In the genomic region with DNA sequence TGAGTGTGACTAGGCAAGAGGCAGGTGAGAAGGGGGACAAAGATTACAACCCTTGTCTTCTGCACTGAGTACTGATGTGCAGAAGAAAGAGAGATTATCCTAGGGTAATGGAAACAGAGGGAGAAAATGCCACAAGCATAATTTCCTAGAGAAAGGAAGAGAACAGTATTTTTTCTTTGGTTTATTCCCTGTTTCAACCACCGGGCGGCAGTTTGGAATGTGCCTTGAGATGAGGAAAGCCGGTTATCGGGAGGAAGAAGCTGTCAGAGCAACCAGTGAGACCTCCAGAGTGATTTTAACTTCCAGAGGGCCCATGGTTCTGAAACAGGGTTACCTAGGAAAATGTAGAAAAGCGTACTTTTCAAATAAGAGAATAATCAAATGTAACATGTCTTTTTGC, we compare ENCODE assay signal across 8 cellular contexts.
DNase-seq lines count a peak whose midpoint lies in the region; ATAC-seq and TF ChIP-seq lines count a peak whose summit lies in the region.

No MANE protein-coding gene starts in this region.

- no peak overlapping the region for H2AFZ ChIP-seq in OCI-LY1 (ENCODE audit: low read length)

- WGBS in endodermal cell (ENCODE audit: insufficient coverage in 1 of 2, insufficient read length in 1 of 2), 2 experiments = 20 to 30% methylated on average over 2 to 4 of the region's 5 CpGs

- no peak overlapping the region for H3K4me2 ChIP-seq in OCI-LY1 (ENCODE audit: low read length)

- ATAC-seq in HG03342 (IDR thresholded peaks at IDR 0.05; ENCODE audit: unreplicated experiment) = no peak

- H3K36me3 ChIP-seq in OCI-LY1 (ENCODE audit: insufficient read depth, low read length) (peaks cover 41% of the 10 kb centered on the region), endodermal cell (ENCODE audit: control insufficient read depth, insufficient read depth, low read length) (peaks cover 42% of the 10 kb centered on the region)

- H3K4me3 Mint-ChIP-seq in endodermal cell = no peak overlapping the region

- no peaks in the 10 kb centered on the region for H3K4me1 ChIP-seq in OCI-LY1 (ENCODE audit: insufficient read depth, low read length, severe bottlenecking)
- H3K4me1 ChIP-seq in endodermal cell (ENCODE audit: control insufficient read depth, insufficient read depth, low read length) = no peaks in the 10 kb centered on the region

- H3K9ac ChIP-seq in OCI-LY1 (ENCODE audit: low read length) = no peak overlapping the region
- no peak overlapping the region for H3K9ac ChIP-seq in endodermal cell (ENCODE audit: extremely low read depth, low read length, poor library complexity, severe bottlenecking)

- DNase-seq in SKM-1 treated with dmso at 0.1 percent for 144 hours (lab: John Stamatoyannopoulos, UW; ENCODE audit: unreplicated experiment) (peak; percentile 16), SKM-1 (lab: John Stamatoyannopoulos, UW; ENCODE audit: unreplicated experiment) (no peak), endodermal cell (peak; percentile 81), midbrain (lab: John Stamatoyannopoulos, UW) (peak; percentile 62), 8988T (no peak), NCI-H1092 treated with DMSO at 0.1 percent for 48 hours (lab: John Stamatoyannopoulos, UW) (no peak)

- no peaks in the 10 kb centered on the region for H3K9me3 ChIP-seq in OCI-LY1 (ENCODE audit: low read length)
- H3K9me3 ChIP-seq in endodermal cell (ENCODE audit: control insufficient read depth, low read length) = no peaks in the 10 kb centered on the region

- no peaks in the 10 kb centered on the region for H3K27me3 Mint-ChIP-seq in endodermal cell (ENCODE audit: insufficient read depth)

- TF ChIP-seq CTCF in OCI-LY1 (IDR thresholded peaks at IDR 0.05; ENCODE audit: low read length) (peak; percentile 18; the same call in 1 of the 2 replicates), endodermal cell (conservative IDR thresholded peaks at IDR 0.05) (peak; percentile 79)

- H3K27me3 ChIP-seq in OCI-LY1 (ENCODE audit: insufficient read depth, low read length) = no peaks in the 10 kb centered on the region
- H3K27me3 ChIP-seq in endodermal cell (ENCODE audit: control insufficient read depth, insufficient read depth, low read length, poor library complexity, severe bottlenecking) = no peaks in the 10 kb centered on the region

- no peaks in the 10 kb centered on the region for H4K20me1 ChIP-seq in OCI-LY1 (ENCODE audit: insufficient read depth, low read length)

- H3K9me3 Mint-ChIP-seq in endodermal cell = no peaks in the 10 kb centered on the region

- peaks cover 5% of the 10 kb centered on the region for H3K4me1 Mint-ChIP-seq in endodermal cell

- H3K27ac ChIP-seq in OCI-LY1 (ENCODE audit: low read depth, low read length, poor library complexity, severe bottlenecking) (no peak overlapping the region), endodermal cell (ENCODE audit: low read depth, low read length) (no peak overlapping the region)

- peaks cover 13% of the 10 kb centered on the region for H3K36me3 Mint-ChIP-seq in endodermal cell (ENCODE audit: low read depth)

- no peaks in the 10 kb centered on the region for H3K79me2 ChIP-seq in OCI-LY1 (ENCODE audit: insufficient read depth, low read length)

- no peaks in the 10 kb centered on the region for H3F3A ChIP-seq in OCI-LY1 (ENCODE audit: insufficient read depth, low read length)

- no peak overlapping the region for H3K4me3 ChIP-seq in OCI-LY1 (ENCODE audit: low read depth, low read length, poor library complexity, severe bottlenecking)
- no peak overlapping the region for H3K4me3 ChIP-seq in endodermal cell (ENCODE audit: low read length)

- no peak overlapping the region for H3K27ac Mint-ChIP-seq in endodermal cell

- no peaks in the 10 kb centered on the region for H3K9me2 ChIP-seq in OCI-LY1 (ENCODE audit: low read depth, low read length)

Comparison
In these comparisons a context has a peak if more than half of its experiments do, and no peak if none do; other contexts are left out.
1. DNase-seq: peak in SKM-1 treated with dmso at 0.1 percent for 144 hours (single experiment), endodermal cell (single experiment) and midbrain (single experiment); none in SKM-1 (single experiment), 8988T (single experiment) and NCI-H1092 treated with DMSO at 0.1 percent for 48 hours (single experiment).